In genomic region chr6:168744866-168745265, GRCh38 we compare ENCODE assay signal across 3 cellular contexts.
"Had no signal": no experiment of that assay in that cellular context is flagged by ENCODE, and none has a peak within 500 bp of the region (broad histone marks: within the 10 kb centered on the region; RNA-seq: fewer than 3 reads in every experiment).

No MANE protein-coding gene starts in this region.

- ATAC-seq: GM12878 had no signal

- DNase-seq: GDM1, GF-D8 had no signal

- H3K4me3 ChIP-seq: GM12878 had no signal
